2 cellular contexts compared by ENCODE assay signal in the genomic region with DNA sequence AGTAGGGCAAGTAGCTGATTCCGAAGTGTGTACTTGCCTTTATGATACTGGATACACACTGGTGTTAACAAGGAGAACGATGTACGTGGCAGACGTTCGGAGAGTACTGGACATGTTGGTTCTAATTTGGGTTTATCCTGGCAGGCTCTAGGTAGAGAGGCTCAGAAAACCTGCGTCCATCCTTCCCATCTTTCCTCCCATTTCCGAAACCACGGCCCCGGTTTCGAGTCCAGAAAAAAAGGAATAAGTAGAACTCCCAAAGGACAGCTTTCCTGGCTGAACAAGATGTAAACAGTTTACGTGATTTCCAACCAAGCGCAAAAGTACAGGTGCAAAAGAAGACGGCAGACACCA.
TF ChIP-seq lines count a peak whose summit lies in the region.

No MANE protein-coding gene starts in this region.

TF ChIP-seq in GM23338, 12 proteins besides CTCF, POLR2A, EP300 and RAD21 (continued from another document):
- TF ChIP-seq JUNB (IDR thresholded peaks at IDR 0.05; ENCODE audit: unreplicated experiment) = no peak
- no peak for TF ChIP-seq EZH2 (IDR thresholded peaks at IDR 0.05; ENCODE audit: low read depth, unreplicated experiment)
- no peak for TF ChIP-seq EZH2phosphoT487 (IDR thresholded peaks at IDR 0.05; ENCODE audit: unreplicated experiment)
- TF ChIP-seq NANOG (IDR thresholded peaks at IDR 0.05; ENCODE audit: borderline replicate concordance) = no peak

TF ChIP-seq in endothelial cell of umbilical vein, 7 proteins besides CTCF, POLR2A, EP300 and RAD21 (continued from another document):
- TF ChIP-seq JUN (IDR thresholded peaks at IDR 0.05; ENCODE audit: borderline replicate concordance, insufficient read depth, insufficient read length, low read depth) (no peak), GATA2 (IDR thresholded peaks at IDR 0.05; ENCODE audit: insufficient read depth, insufficient read length, low read depth, low read length) (no peak), MYC (IDR thresholded peaks at IDR 0.05; ENCODE audit: low read depth, low read length) (no peak)
TF ChIP-seq in endothelial cell of umbilical vein: peak in this region for 0.
